ENCODE assay signal across 9 cellular contexts in genomic region chr2:234422895-234423505, GRCh38.
DNase-seq lines count a peak whose midpoint lies in the region; ATAC-seq and TF ChIP-seq lines count a peak whose summit lies in the region.
"Had no signal": no experiment of that assay in that cellular context is flagged by ENCODE, and none has a peak within 500 bp of the region (broad histone marks: within the 10 kb centered on the region; RNA-seq: fewer than 3 reads in every experiment).

No MANE protein-coding gene starts in this region.

- peaks cover 7% of the 10 kb centered on the region for H3K9me3 Mint-ChIP-seq in central memory CD8-positive, alpha-beta T cell

- no peak for DNase-seq in HCT116 (ENCODE audit: low read depth, low spot score)
- peak; percentile 66 for DNase-seq in activated CD4-positive, alpha-beta T cell treated with anti-CD3 and anti-CD28 coated beads for 48 hours
- DNase-seq in central memory CD8-positive, alpha-beta T cell (ENCODE audit: low spot score in 2 of 2) = peak; percentile 38 to 78
- DNase-seq in stimulated activated CD4-positive, alpha-beta T cell treated with anti-CD3 and anti-CD28 coated beads, Interleukin-1b, Interleukin-23, amount 100 ng/mL, for 4 hours (ENCODE audit: low read depth in 2 of 2) = peak; percentile 31 to 44
- DNase-seq in Right ventricle myocardium inferior (ENCODE audit: missing footprints) = no peak
- no peak for DNase-seq in GM19238 (ENCODE audit: insufficient read length, low spot score)
- DNase-seq: NCI-H1694 had no signal

- H3K9me2 ChIP-seq in HCT116 (ENCODE audit: insufficient read depth) = no peaks in the 10 kb centered on the region

- TF ChIP-seq RAD21 in HCT116 (IDR thresholded peaks at IDR 0.05; ENCODE audit: low read depth) = no peak

- BruUV-seq in HCT116 (replicated peaks; lab: Mats Ljungman, UMichigan) = no TSS peak

- H3K27ac ChIP-seq in HCT116 (ENCODE audit: low read depth, low read length) = peak overlapping the region; percentile 13; the same call in 1 of the 2 replicates

- POLR2A ChIA-PET in HCT116 (lab: Charles Lee) = interaction anchor here (1.3 kb wide), 1 partner anchor 10 kb away, joined by 7 read pairs; no protein-coding TSS in a partner anchor

- peak overlapping the region; percentile 99 for H3K27ac Mint-ChIP-seq in central memory CD8-positive, alpha-beta T cell (ENCODE audit: low read depth)

- no peaks in the 10 kb centered on the region for H3K36me3 ChIP-seq in HCT116 (ENCODE audit: control insufficient read depth in 1 of 2, insufficient read depth in 2 of 2, low read length in 2 of 2)

- no peak overlapping the region for H3K9ac ChIP-seq in HCT116 (ENCODE audit: low read length)

- RAD21 ChIA-PET in HCT116 (lab: Charles Lee; ENCODE audit: low non-redundant PET in 1 of 2, low total read pairs in 2 of 2, uncharacterized antibody in 2 of 2, unreplicated experiment in 2 of 2) = no interaction called here

- peak overlapping the region; percentile 32 for H2AFZ ChIP-seq in HCT116 (ENCODE audit: low read depth, low read length, poor library complexity, severe bottlenecking)

- TF ChIP-seq POLR2A in HCT116 (IDR thresholded peaks at IDR 0.05; ENCODE audit: borderline replicate concordance, extremely low read depth, insufficient read depth, insufficient read length) = no peak

- H3K27me3 ChIP-seq in HCT116 (ENCODE audit: insufficient read depth, low read length) = no peaks in the 10 kb centered on the region

- no peaks in the 10 kb centered on the region for H3K27me3 Mint-ChIP-seq in central memory CD8-positive, alpha-beta T cell

- ATAC-seq in HCT116 = peak; percentile 64
- peak; percentile 80 for ATAC-seq in central memory CD8-positive, alpha-beta T cell (replicated peaks; ENCODE audit: extremely low read depth, poor library complexity, severe bottlenecking)
- no peak for ATAC-seq in Right ventricle myocardium inferior
- ATAC-seq in HG03565 (IDR thresholded peaks at IDR 0.05; ENCODE audit: unreplicated experiment) = no peak
- no peak for ATAC-seq in GM19324 (IDR thresholded peaks at IDR 0.05; ENCODE audit: low FRiP score, unreplicated experiment)

- no peak overlapping the region for H3K4me3 ChIP-seq in HCT116 (replicated peaks in 1 of 2; ENCODE audit: low read depth in 1 of 2, low read length in 2 of 2)

- CTCF ChIA-PET in HCT116 (lab: Charles Lee) = interaction anchor here (0.9 to 1.1 kb wide), 2 partner anchors 78 to 130 kb away, joined by 3 read pairs; no protein-coding TSS in a partner anchor

- H3K4me3 Mint-ChIP-seq in central memory CD8-positive, alpha-beta T cell = peak overlapping the region; percentile 65

- H3K9me3 ChIP-seq in HCT116 (ENCODE audit: control insufficient read depth in 1 of 2, insufficient read depth in 1 of 2, low read depth in 1 of 2, low read length in 2 of 2) = no peaks in the 10 kb centered on the region

- intact Hi-C loops in HCT116 (cut with micrococcal nuclease) = loop anchor here (5.0 to 10.0 kb wide), 2 partner anchors 131 to 288 kb away; no protein-coding TSS in a partner anchor
- intact Hi-C loops in Right ventricle myocardium inferior (cut with DNase I) = no loop called here

- peaks cover 69% of the 10 kb centered on the region for H3K4me1 Mint-ChIP-seq in central memory CD8-positive, alpha-beta T cell

- no peaks in the 10 kb centered on the region for H3K79me2 ChIP-seq in HCT116 (ENCODE audit: insufficient read depth, low read length)

- H3K36me3 Mint-ChIP-seq in central memory CD8-positive, alpha-beta T cell (ENCODE audit: insufficient read depth) = peaks cover 25% of the 10 kb centered on the region

- H4K20me1 ChIP-seq in HCT116 (ENCODE audit: insufficient read depth) = no peaks in the 10 kb centered on the region

- H3K4me2 ChIP-seq in HCT116 (ENCODE audit: low read length) = peak overlapping the region; percentile 42

- no peak for TF ChIP-seq CTCF in HCT116 (IDR thresholded peaks at IDR 0.05 in 2 of 3, conservative IDR thresholded peaks at IDR 0.05 in 1 of 3; ENCODE audit: borderline replicate concordance in 1 of 3, insufficient read depth in 1 of 3, low read depth in 2 of 3, low read length in 2 of 3)

- peaks cover 22 to 65% of the 10 kb centered on the region in 2 experiments for H3K4me1 ChIP-seq in HCT116 (ENCODE audit: control insufficient read depth in 1 of 2, insufficient read depth in 2 of 2, low read length in 2 of 2)

TF ChIP-seq in HCT116, 20 proteins besides CTCF, POLR2A, EP300 and RAD21:
- TF ChIP-seq TCF7L2 (IDR thresholded peaks at IDR 0.05; ENCODE audit: borderline replicate concordance, extremely low read depth, insufficient read depth, insufficient read length) (no peak), ELF1 (IDR thresholded peaks at IDR 0.05; ENCODE audit: borderline replicate concordance, low read depth) (peak; percentile 19; the same call in 1 of the 2 replicates), JUND (IDR thresholded peaks at IDR 0.05) (0 out of 2 replicates have a peak, but pooled peaks have one; percentile 20), CEBPB (IDR thresholded peaks at IDR 0.05; ENCODE audit: low read depth) (no peak), SP1 (IDR thresholded peaks at IDR 0.05; ENCODE audit: low read depth) (no peak), EGR1 (IDR thresholded peaks at IDR 0.05; ENCODE audit: low read depth) (peak; percentile 61), REST (IDR thresholded peaks at IDR 0.05; ENCODE audit: low read depth) (no peak), YY1 (IDR thresholded peaks at IDR 0.05; ENCODE audit: extremely low read depth, insufficient replicate concordance, low read depth, low read length) (no peak), CBX3 (IDR thresholded peaks at IDR 0.05; ENCODE audit: low read depth) (no peak), FOSL1 (IDR thresholded peaks at IDR 0.05; ENCODE audit: low read depth) (peak; percentile 43), MAX (IDR thresholded peaks at IDR 0.05) (no peak), ZNF274 (IDR thresholded peaks at IDR 0.05; ENCODE audit: low read depth, low read length) (no peak), POLR2AphosphoS5 (IDR thresholded peaks at IDR 0.05; ENCODE audit: low read depth, low read length) (no peak)

Comparison
In these comparisons a context has a peak if more than half of its experiments do, and no peak if none do; other contexts are left out.
1. ATAC-seq: peak in HCT116 (single experiment) and central memory CD8-positive, alpha-beta T cell (single experiment); none in Right ventricle myocardium inferior (single experiment), HG03565 (single experiment) and GM19324 (single experiment).
2. DNase-seq: peak in activated CD4-positive, alpha-beta T cell treated with anti-CD3 and anti-CD28 coated beads for 48 hours (single experiment), central memory CD8-positive, alpha-beta T cell (2 of 2) and stimulated activated CD4-positive, alpha-beta T cell treated with anti-CD3 and anti-CD28 coated beads, Interleukin-1b, Interleukin-23, amount 100 ng/mL, for 4 hours (2 of 2); none in HCT116 (single experiment), Right ventricle myocardium inferior (single experiment) and GM19238 (single experiment).